Comparison of ENCODE assay signal across 14 cellular contexts in genomic region chr1:15207031-15207828, GRCh38. TPM values are rescaled to one million over a fixed set of nuclear protein-coding genes. Genes with fewer than 3 reads are reported as not detected.
DNase-seq lines count a peak whose midpoint lies in the region; ATAC-seq and TF ChIP-seq lines count a peak whose summit lies in the region.
"Had no signal": no experiment of that assay in that cellular context is flagged by ENCODE, and none has a peak within 500 bp of the region (broad histone marks: within the 10 kb centered on the region; RNA-seq: fewer than 3 reads in every experiment).

No MANE protein-coding gene starts in this region.

- TF ChIP-seq CTCF in cardiac muscle cell (IDR thresholded peaks at IDR 0.05; ENCODE audit: low read depth, low read length) (no peak), upper lobe of right lung (IDR thresholded peaks at IDR 0.05) (no peak)

- H3K9me3 ChIP-seq in cardiac muscle cell (ENCODE audit: low read depth): no peaks in the 10 kb centered on the region
- H3K9me3 ChIP-seq in upper lobe of right lung: no peaks in the 10 kb centered on the region
- H3K9me3 ChIP-seq: testis had no signal

- intact Hi-C loops in Right ventricle myocardium inferior (cut with DNase I) (no loop called here), upper lobe of right lung (cut with DNase I) (no loop called here)

- ATAC-seq in Right ventricle myocardium inferior: no peak
- peak; percentile 39 for ATAC-seq in upper lobe of right lung
- ATAC-seq in HG02763 (IDR thresholded peaks at IDR 0.05; ENCODE audit: unreplicated experiment): no peak

- H3K4me1 ChIP-seq in cardiac muscle cell (ENCODE audit: low read depth): peaks cover 40% of the 10 kb centered on the region
- H3K4me1 ChIP-seq in upper lobe of right lung: peaks cover 23% of the 10 kb centered on the region

- H3K27me3 ChIP-seq in cardiac muscle cell: no peaks in the 10 kb centered on the region
- no peaks in the 10 kb centered on the region for H3K27me3 ChIP-seq in upper lobe of right lung
- H3K27me3 ChIP-seq: testis had no signal

- H3K4me3 ChIP-seq in cardiac muscle cell: no peak overlapping the region
- H3K4me3 ChIP-seq in upper lobe of right lung: no peak overlapping the region
- H3K4me3 ChIP-seq: testis had no signal

- H3K36me3 ChIP-seq in cardiac muscle cell: no peaks in the 10 kb centered on the region
- no peaks in the 10 kb centered on the region for H3K36me3 ChIP-seq in upper lobe of right lung

- H3K27ac ChIP-seq in cardiac muscle cell (peak overlapping the region; percentile 96), upper lobe of right lung (no peak overlapping the region)
- H3K27ac ChIP-seq: testis had no signal

- DNase-seq in cardiac muscle cell (ENCODE audit: low read depth in 1 of 2, low spot score in 1 of 2) (peak in 1 of 2 donors; percentile 28), Right ventricle myocardium inferior (ENCODE audit: missing footprints) (no peak), globus pallidus (ENCODE audit: low spot score) (peak; percentile 46), midbrain (lab: John Stamatoyannopoulos, UW) (peak; percentile 32), upper lobe of right lung (peak; percentile 57), HK-2 (ENCODE audit: unreplicated experiment) (no peak), NCI-H748 (lab: John Stamatoyannopoulos, UW; ENCODE audit: unreplicated experiment) (no peak)
- DNase-seq: activated CD4-positive, alpha-beta memory T cell treated with anti-CD3 and anti-CD28 coated beads for 36 hours; activated gamma-delta T cell treated with Interleukin-2 at 50 U/mL for 16 hours; central memory CD4-positive, alpha-beta T cell; COR-L47; testis had no signal

RNA-seq across cellular contexts. Expression of gene FHAD1, which starts 39.8 kb away (rescaled TPM):
- 0.53 and 0.74 TPM in 2 replicates for total RNA-seq in cardiac muscle cell
- polyA plus RNA-seq in cardiac muscle cell: 0.24 and 3.5 TPM in 2 replicates
- not detected for total RNA-seq in Right ventricle myocardium inferior
- 2.4 TPM for total RNA-seq in upper lobe of right lung
- total RNA-seq: activated CD4-positive, alpha-beta memory T cell treated with anti-CD3 and anti-CD28 coated beads for 36 hours had no signal

RNA-seq across cellular contexts. Expression of gene TMEM51, which starts 53.7 kb away (rescaled TPM):
- total RNA-seq in cardiac muscle cell (32.7 and 40.9 TPM in 2 replicates), Right ventricle myocardium inferior (4.7 TPM), upper lobe of right lung (14.7 TPM)
- polyA plus RNA-seq in cardiac muscle cell: 21.3 and 23.8 TPM in 2 replicates
- total RNA-seq: activated CD4-positive, alpha-beta memory T cell treated with anti-CD3 and anti-CD28 coated beads for 36 hours; natural killer cell treated with Interleukin-12 subunit alpha and Interleukin-12 subunit beta and Interleukin-15 and Interleukin-18, amount 100 ng/mL, for 72 hours had no signal

Comparison
In these comparisons a context has a peak if more than half of its experiments do, and no peak if none do; other contexts are left out.
1. DNase-seq: peak in globus pallidus (single experiment), midbrain (single experiment) and upper lobe of right lung (single experiment); none in Right ventricle myocardium inferior (single experiment), HK-2 (single experiment) and NCI-H748 (single experiment).